In the genomic region with DNA sequence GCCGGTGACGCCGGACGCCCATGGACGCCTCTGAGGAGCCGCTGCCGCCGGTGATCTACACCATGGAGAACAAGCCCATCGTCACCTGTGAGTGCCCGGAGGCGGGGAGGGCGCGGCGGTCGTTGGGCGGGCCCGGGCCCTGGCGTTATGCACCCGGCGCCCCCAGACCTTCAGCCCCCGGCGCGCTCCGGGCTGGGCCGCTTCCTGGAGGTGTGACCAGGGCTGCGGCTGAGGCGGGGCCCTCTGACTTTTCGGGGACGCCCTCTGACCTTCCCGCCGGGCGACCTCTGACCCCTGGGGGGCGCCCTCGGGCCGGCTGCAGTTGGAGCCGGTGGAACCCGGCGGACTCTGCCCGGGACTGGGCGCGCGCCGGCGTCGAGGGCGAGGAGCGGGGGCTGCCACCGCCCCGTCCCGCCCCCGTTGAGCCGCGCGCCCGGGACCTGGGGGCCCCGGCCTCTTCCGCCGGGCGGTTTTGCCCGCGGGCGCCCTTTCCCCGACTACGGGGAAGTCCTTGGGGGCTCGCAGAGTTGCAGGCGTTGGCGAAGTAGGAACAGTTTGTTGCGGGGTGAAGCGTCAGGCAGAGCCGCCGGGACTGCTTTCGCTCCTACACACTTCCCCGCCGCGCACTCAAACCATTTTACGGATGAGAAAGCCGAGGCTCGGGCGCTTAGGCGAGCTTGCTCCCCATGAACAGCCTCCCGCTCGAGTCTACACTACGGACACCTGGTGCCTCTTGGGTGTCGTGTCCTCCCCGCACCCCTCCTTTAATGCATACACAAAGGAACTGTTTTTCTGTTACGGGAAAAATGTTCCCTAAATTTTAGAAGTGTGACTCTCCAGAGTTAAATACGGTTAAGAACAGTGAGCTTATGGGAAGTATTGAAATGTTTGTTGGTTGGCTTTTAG, we compare ENCODE assay signal across 8 cellular contexts. TPM values are rescaled to one million over a fixed set of nuclear protein-coding genes. Genes with fewer than 3 reads are reported as not detected.
DNase-seq lines count a peak whose midpoint lies in the region; ATAC-seq and TF ChIP-seq lines count a peak whose summit lies in the region.

No MANE protein-coding gene starts in this region.

- H3K27ac ChIP-seq in foreskin keratinocyte: peak overlapping the region; percentile 55
- H3K27ac ChIP-seq in neutrophil: peak overlapping the region; percentile 96
- peak overlapping the region; percentile 95 for H3K27ac ChIP-seq in suprapubic skin

- peak overlapping the region; percentile 89 for H3K27ac Mint-ChIP-seq in activated T-helper 2 cell treated with anti-CD3 and anti-CD28 coated beads, Interferon-gamma antibody, Interleukin-2, Interleukin-4, amounts not matched to agents 10 μg/mL and 5 μg/mL and 100 μg/mL, durations not matched to agents 14 hours and 24 hours and 36 hours

- WGBS in suprapubic skin: under 1% methylated on average over 24 of the region's 87 CpGs

- no peaks in the 10 kb centered on the region for H3K27me3 Mint-ChIP-seq in activated T-helper 2 cell treated with anti-CD3 and anti-CD28 coated beads, Interferon-gamma antibody, Interleukin-2, Interleukin-4, amounts not matched to agents 10 μg/mL and 5 μg/mL and 100 μg/mL, durations not matched to agents 14 hours and 24 hours and 36 hours (ENCODE audit: low read depth)

- no peaks in the 10 kb centered on the region for H3K9me3 Mint-ChIP-seq in activated T-helper 2 cell treated with anti-CD3 and anti-CD28 coated beads, Interferon-gamma antibody, Interleukin-2, Interleukin-4, amounts not matched to agents 10 μg/mL and 5 μg/mL and 100 μg/mL, durations not matched to agents 14 hours and 24 hours and 36 hours

- H3K4me3 ChIP-seq in neutrophil (ENCODE audit: low read depth in 1 of 2, low read length in 1 of 2): peak overlapping the region; percentile 77 to 79
- H3K4me3 ChIP-seq in suprapubic skin: peak overlapping the region; percentile 91

- H3K36me3 ChIP-seq in neutrophil: no peaks in the 10 kb centered on the region
- H3K36me3 ChIP-seq in suprapubic skin: no peaks in the 10 kb centered on the region

- no peak for TF ChIP-seq EP300 in suprapubic skin (IDR thresholded peaks at IDR 0.05)

- H3K27me3 ChIP-seq in foreskin keratinocyte (no peaks in the 10 kb centered on the region), neutrophil (no peaks in the 10 kb centered on the region), suprapubic skin (no peaks in the 10 kb centered on the region)

- no peak for TF ChIP-seq POLR2A in suprapubic skin (IDR thresholded peaks at IDR 0.05)

- H3K4me3 Mint-ChIP-seq in activated T-helper 2 cell treated with anti-CD3 and anti-CD28 coated beads, Interferon-gamma antibody, Interleukin-2, Interleukin-4, amounts not matched to agents 10 μg/mL and 5 μg/mL and 100 μg/mL, durations not matched to agents 14 hours and 24 hours and 36 hours (ENCODE audit: low read depth): peak overlapping the region; percentile 91

- no peaks in the 10 kb centered on the region for H3K9me3 ChIP-seq in neutrophil
- no peaks in the 10 kb centered on the region for H3K9me3 ChIP-seq in suprapubic skin

- TF ChIP-seq CTCF in foreskin keratinocyte (conservative IDR thresholded peaks at IDR 0.05): peak; percentile 40
- TF ChIP-seq CTCF in neutrophil (IDR thresholded peaks at IDR 0.05): no peak
- no peak for TF ChIP-seq CTCF in suprapubic skin (IDR thresholded peaks at IDR 0.05)

- intact Hi-C loops in activated T-helper 2 cell treated with anti-CD3 and anti-CD28 coated beads, Interferon-gamma antibody, Interleukin-2, Interleukin-4, amounts not matched to agents 10 μg/mL and 5 μg/mL and 100 μg/mL, durations not matched to agents 14 hours and 24 hours and 36 hours (cut with micrococcal nuclease): loop anchor here (1.0 kb wide), 1 partner anchor 71 kb away; no protein-coding TSS in a partner anchor

- DNase-seq in Ammon's horn (ENCODE audit: low spot score) (peak; percentile 49), foreskin keratinocyte (peak in 1 of 2 donors; percentile 25), suprapubic skin (ENCODE audit: low spot score in 2 of 2) (peak in 1 of 2 donors; percentile 79)
- DNase-seq in activated T-helper 2 cell treated with anti-CD3 and anti-CD28 coated beads, Interferon-gamma antibody, Interleukin-2, Interleukin-4, amounts not matched to agents 10 μg/mL and 5 μg/mL and 100 μg/mL, durations not matched to agents 14 hours and 24 hours and 36 hours (ENCODE audit: low spot score): peak; percentile 81

- peaks cover 31% of the 10 kb centered on the region for H3K36me3 Mint-ChIP-seq in activated T-helper 2 cell treated with anti-CD3 and anti-CD28 coated beads, Interferon-gamma antibody, Interleukin-2, Interleukin-4, amounts not matched to agents 10 μg/mL and 5 μg/mL and 100 μg/mL, durations not matched to agents 14 hours and 24 hours and 36 hours (ENCODE audit: low read depth)

- ATAC-seq in GM19035 (IDR thresholded peaks at IDR 0.05; ENCODE audit: unreplicated experiment) (peak; percentile 67), HG03354 (IDR thresholded peaks at IDR 0.05; ENCODE audit: poor library complexity, severe bottlenecking, unreplicated experiment) (peak; percentile 65), foreskin keratinocyte (peak; percentile 57)

- peaks cover 43% of the 10 kb centered on the region for H3K4me1 Mint-ChIP-seq in activated T-helper 2 cell treated with anti-CD3 and anti-CD28 coated beads, Interferon-gamma antibody, Interleukin-2, Interleukin-4, amounts not matched to agents 10 μg/mL and 5 μg/mL and 100 μg/mL, durations not matched to agents 14 hours and 24 hours and 36 hours (ENCODE audit: low read depth)

- H3K4me1 ChIP-seq in foreskin keratinocyte (no peaks in the 10 kb centered on the region), neutrophil (ENCODE audit: control insufficient read depth in 1 of 2, insufficient read depth in 1 of 2, low read depth in 1 of 2, low read length in 1 of 2) (peaks cover 50 to 60% of the 10 kb centered on the region in 2 experiments), suprapubic skin (peaks cover 52% of the 10 kb centered on the region)

TF ChIP-seq in PFSK-1, 5 proteins besides CTCF, POLR2A, EP300 and RAD21:
- TF ChIP-seq REST (IDR thresholded peaks at IDR 0.05; ENCODE audit: insufficient read depth in 1 of 2, low read depth in 2 of 2, low read length in 2 of 2) (0 out of 4 replicates have a peak, but pooled peaks of 1 of the 2 experiments have one; percentile 6), SIN3A (IDR thresholded peaks at IDR 0.05; ENCODE audit: borderline replicate concordance, insufficient read depth, low read length) (0 out of 2 replicates have a peak, but pooled peaks have one; percentile 31), POLR2AphosphoS5 (IDR thresholded peaks at IDR 0.05; ENCODE audit: low read depth, low read length) (no peak), TAF1 (IDR thresholded peaks at IDR 0.05; ENCODE audit: borderline replicate concordance, insufficient read depth, low read length) (no peak)

RNA-seq across cellular contexts. Expression of gene TRAPPC10, which starts 0.6 kb away (rescaled TPM):
- 28.8 TPM for polyA plus RNA-seq in PFSK-1 (2012; ENCODE audit: insufficient read length, low read depth)
- 67.3 and 69.9 TPM in 2 replicates for total RNA-seq in activated T-helper 2 cell treated with anti-CD3 and anti-CD28 coated beads, Interferon-gamma antibody, Interleukin-2, Interleukin-4, amounts not matched to agents 10 μg/mL and 5 μg/mL and 100 μg/mL, durations not matched to agents 14 hours and 24 hours and 36 hours
- 24.3 and 27.5 TPM in 2 replicates for total RNA-seq in foreskin keratinocyte
- 6.0 and 6.7 TPM in 2 replicates for polyA plus RNA-seq in foreskin keratinocyte
- total RNA-seq in suprapubic skin: 10 to 100 TPM; 31.0 to 51.8 (median 43.0) TPM
